In the genomic region with DNA sequence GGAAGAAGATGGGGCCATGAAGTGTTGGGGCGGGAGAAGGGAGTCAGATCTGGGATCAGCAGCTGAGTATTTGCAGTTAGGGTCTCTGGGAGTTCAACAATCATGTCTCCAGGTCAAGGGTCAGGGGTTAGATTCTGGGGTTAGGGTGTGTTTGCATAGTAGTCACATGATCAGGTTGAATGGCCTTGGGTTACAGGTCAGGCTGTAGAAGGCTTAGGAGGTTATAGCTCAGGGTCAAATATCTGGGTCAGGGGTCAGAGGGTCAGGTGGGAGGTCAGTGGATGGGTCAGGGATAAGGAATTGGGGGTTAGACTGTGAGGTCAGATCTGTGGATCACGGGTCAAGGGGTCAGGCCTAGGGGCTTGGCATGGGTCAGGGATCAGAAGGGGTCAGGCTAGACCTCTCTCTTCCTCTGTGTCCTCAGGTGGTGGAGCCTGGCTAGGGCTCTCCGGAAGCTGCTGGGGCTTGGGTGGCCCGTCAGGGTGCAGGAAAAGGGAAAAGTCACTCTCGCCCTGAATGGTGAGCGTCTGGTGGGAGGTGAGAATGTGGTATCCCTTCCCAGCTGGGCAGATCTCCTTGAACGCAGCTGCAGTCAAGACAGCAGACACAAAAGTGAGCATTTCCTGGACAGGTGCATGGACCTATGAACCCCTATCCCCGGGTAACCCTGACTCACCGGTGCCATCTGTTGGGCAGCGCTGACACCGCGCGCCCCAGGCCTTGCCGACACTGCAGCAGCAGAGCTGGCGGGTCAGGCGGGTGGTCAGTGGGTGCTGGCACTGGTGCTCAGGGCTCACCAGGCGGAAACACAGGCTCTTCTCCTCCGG, we compare ENCODE assay signal across 8 cellular contexts. TPM values are rescaled to one million over a fixed set of nuclear protein-coding genes. Genes with fewer than 3 reads are reported as not detected.
A peak's percentile ranks its signal among the peaks of the same experiment; 100 is the strongest.
DNase-seq lines count a peak whose midpoint lies in the region; ATAC-seq and TF ChIP-seq lines count a peak whose summit lies in the region.

No MANE protein-coding gene starts in this region.

- no peaks in the 10 kb centered on the region for H3K9me3 Mint-ChIP-seq in CD4-positive, alpha-beta T cell
- H3K9me3 Mint-ChIP-seq in progenitor cell of endocrine pancreas (ENCODE audit: low read depth), result no peaks in the 10 kb centered on the region

- H3K4me1 Mint-ChIP-seq in CD4-positive, alpha-beta T cell (ENCODE audit: low read depth), result peaks cover 83% of the 10 kb centered on the region
- peaks cover 15% of the 10 kb centered on the region for H3K4me1 Mint-ChIP-seq in progenitor cell of endocrine pancreas (ENCODE audit: low read depth)

- H3K27me3 ChIP-seq in CD4-positive, alpha-beta T cell (ENCODE audit: control insufficient read depth, insufficient read depth, low read length), result no peaks in the 10 kb centered on the region

- CTCF ChIA-PET in CD4-positive, alpha-beta T cell (lab: Charles Lee), result interaction anchor here (0.5 to 2.4 kb wide), 10 partner anchors 11 to 127 kb away, joined by 3 to 35 read pairs (median 7); a partner anchor contains a TSS

- POLR2A ChIA-PET in CD4-positive, alpha-beta T cell (lab: Charles Lee), result interaction anchor here (0.8 to 4.3 kb wide), 12 partner anchors 10 to 198 kb away, joined by 3 to 41 read pairs (median 5); a partner anchor contains a TSS

- peak; percentile 49 to 71 (median 58) for DNase-seq in CD4-positive, alpha-beta T cell
- DNase-seq in NCI-H2029 (lab: John Stamatoyannopoulos, UW) (peak; percentile 90), progenitor cell of endocrine pancreas (ENCODE audit: low spot score, unreplicated experiment) (peak; percentile 55), KG1 (lab: John Stamatoyannopoulos, UW) (no peak)
- DNase-seq in activated CD4-positive, alpha-beta T cell treated with anti-CD3 and anti-CD28 coated beads, Interleukin-2, amount 50 U/mL, for 4 hours, result peak; percentile 55 to 58

- H3K27ac ChIP-seq in CD4-positive, alpha-beta T cell (ENCODE audit: low read depth, low read length), result no peak overlapping the region

- peaks cover 54% of the 10 kb centered on the region for H3K36me3 Mint-ChIP-seq in CD4-positive, alpha-beta T cell (ENCODE audit: low read depth)
- peaks cover 2% of the 10 kb centered on the region for H3K36me3 Mint-ChIP-seq in progenitor cell of endocrine pancreas (ENCODE audit: insufficient read depth)

- no peaks in the 10 kb centered on the region for H3K27me3 Mint-ChIP-seq in CD4-positive, alpha-beta T cell
- peaks cover 50% of the 10 kb centered on the region for H3K27me3 Mint-ChIP-seq in progenitor cell of endocrine pancreas

- ATAC-seq in CD4-positive, alpha-beta T cell (ENCODE audit: poor library complexity), result peak; percentile 37
- peak; percentile 69 for ATAC-seq in GM19372 (IDR thresholded peaks at IDR 0.05; ENCODE audit: low read depth, unreplicated experiment)
- peak; percentile 55 for ATAC-seq in esophagus mucosa
- no peak for ATAC-seq in GM21717 (IDR thresholded peaks at IDR 0.05; ENCODE audit: unreplicated experiment)

- peak; percentile 78 for TF ChIP-seq CTCF in CD4-positive, alpha-beta T cell (IDR thresholded peaks at IDR 0.05)
- TF ChIP-seq CTCF in progenitor cell of endocrine pancreas (IDR thresholded peaks at IDR 0.05; ENCODE audit: unreplicated experiment), result peak; percentile 52

- H3K4me3 Mint-ChIP-seq in CD4-positive, alpha-beta T cell, result peak overlapping the region; percentile 71
- H3K4me3 Mint-ChIP-seq in progenitor cell of endocrine pancreas (ENCODE audit: low read depth), result no peak overlapping the region

- H3K27ac Mint-ChIP-seq in CD4-positive, alpha-beta T cell, result peak overlapping the region; percentile 82
- peak overlapping the region; percentile 18 for H3K27ac Mint-ChIP-seq in progenitor cell of endocrine pancreas

- H3K9me3 ChIP-seq in CD4-positive, alpha-beta T cell (ENCODE audit: control insufficient read depth, low read length), result no peaks in the 10 kb centered on the region

- intact Hi-C loops in CD4-positive, alpha-beta T cell (cut with DNase I, micrococcal nuclease), result loop anchor here (1.0 to 2.0 kb wide), 3 partner anchors 10 to 17 kb away; no protein-coding TSS in a partner anchor

RNA-seq across cellular contexts. Expression of a gene that starts 6.4 kb away (rescaled TPM):
- 100 to 1,000 TPM; 236 to 238 TPM for total RNA-seq in CD4-positive, alpha-beta T cell
- total RNA-seq in esophagus mucosa, result 20.9 TPM
- total RNA-seq in progenitor cell of endocrine pancreas, result 55.3 and 57.7 TPM in 2 replicates

RNA-seq across cellular contexts. Expression of a gene that starts 18.5 kb away (rescaled TPM):
- total RNA-seq in CD4-positive, alpha-beta T cell, result 10 to 100 TPM; 38.7 to 39.9 TPM
- total RNA-seq in esophagus mucosa (31.8 TPM), progenitor cell of endocrine pancreas (25.3 and 25.9 TPM in 2 replicates)

RNA-seq across cellular contexts. Expression of a gene that starts 20.6 kb away (rescaled TPM):
- 10 to 100 TPM; 23.3 to 27.3 TPM for total RNA-seq in CD4-positive, alpha-beta T cell
- total RNA-seq in esophagus mucosa, result 25.9 TPM
- total RNA-seq in progenitor cell of endocrine pancreas, result 62.5 and 65.0 TPM in 2 replicates

RNA-seq across cellular contexts. Expression of a gene that starts 24.1 kb away (rescaled TPM):
- total RNA-seq in CD4-positive, alpha-beta T cell, result 10 to 100 TPM; 82.6 to 88.5 TPM
- 52.6 TPM for total RNA-seq in esophagus mucosa
- total RNA-seq in progenitor cell of endocrine pancreas, result 13.0 and 15.2 TPM in 2 replicates

RNA-seq across cellular contexts. Expression of a gene that starts 26.9 kb away (rescaled TPM):
- total RNA-seq in CD4-positive, alpha-beta T cell, result 10 to 100 TPM; 57.4 to 60.7 TPM
- 36.7 TPM for total RNA-seq in esophagus mucosa
- 61.4 and 66.3 TPM in 2 replicates for total RNA-seq in progenitor cell of endocrine pancreas
